ENCODE assay signal across 8 cellular contexts in genomic region chr11:74989269-74989655, GRCh38. TPM values are rescaled to one million over a fixed set of nuclear protein-coding genes. Genes with fewer than 3 reads are reported as not detected.
DNase-seq lines count a peak whose midpoint lies in the region; ATAC-seq and TF ChIP-seq lines count a peak whose summit lies in the region.

No MANE protein-coding gene starts in this region.

- no peak for TF ChIP-seq CTCF in astrocyte of the cerebellum (IDR thresholded peaks at IDR 0.05; ENCODE audit: low read depth, low read length, missing control alignments)
- no peak for TF ChIP-seq CTCF in lower leg skin (IDR thresholded peaks at IDR 0.05)
- TF ChIP-seq CTCF in upper lobe of right lung (IDR thresholded peaks at IDR 0.05) = no peak

- H3K4me1 ChIP-seq in HUES6 (ENCODE audit: control insufficient read depth, insufficient read depth, low read length) (peaks cover 7% of the 10 kb centered on the region; the same call in 1 of the 2 replicates), upper lobe of right lung (peaks cover 6% of the 10 kb centered on the region)

- H3K27me3 ChIP-seq in HUES6 (ENCODE audit: control insufficient read depth, insufficient read depth, low read length) = no peaks in the 10 kb centered on the region
- H3K27me3 ChIP-seq in upper lobe of right lung = no peaks in the 10 kb centered on the region

- whole genome bisulfite sequencing in lower leg skin, 2 donors = 3 to 7% methylated on average over 8 of the region's 8 CpGs

- in situ Hi-C loops in astrocyte of the cerebellum (cut with HindIII; ENCODE audit: low sequenced_read_pairs) = no loop called here

- intact Hi-C loops in lower leg skin (cut with DNase I; ENCODE audit: low total_unique reads) = no loop called here
- intact Hi-C loops in upper lobe of right lung (cut with DNase I) = no loop called here

- H3K4me3 ChIP-seq in HUES6 (ENCODE audit: low read depth, low read length) (peak overlapping the region; percentile 88), astrocyte of the cerebellum (ENCODE audit: low read depth, low read length) (peak overlapping the region; percentile 67), lower leg skin (ENCODE audit: low read depth, poor library complexity, severe bottlenecking) (peak overlapping the region; percentile 77), upper lobe of right lung (peak overlapping the region; percentile 92)

- H3K27ac ChIP-seq in HUES6 (ENCODE audit: low read depth, low read length) = 0 out of 2 replicates have a peak overlapping the region, but pooled peaks have one; percentile 12
- H3K27ac ChIP-seq in upper lobe of right lung = peak overlapping the region; percentile 78

- H3K36me3 ChIP-seq in HUES6 (ENCODE audit: control insufficient read depth, insufficient read depth, low read length) (peaks cover under 1% of the 10 kb centered on the region; the same call in 1 of the 2 replicates), upper lobe of right lung (peaks cover 2% of the 10 kb centered on the region)

- ATAC-seq in upper lobe of right lung (no peak), HG03565 (IDR thresholded peaks at IDR 0.05; ENCODE audit: unreplicated experiment) (no peak), HG02798 (IDR thresholded peaks at IDR 0.05; ENCODE audit: poor library complexity, unreplicated experiment) (no peak)

- peak; percentile 3 for DNase-seq in activated CD4-positive, alpha-beta T cell treated with anti-CD3 and anti-CD28 coated beads for 48 hours
- DNase-seq in activated CD4-positive, alpha-beta T cell treated with anti-CD3 and anti-CD28 coated beads for 4 hours = no peak
- DNase-seq in astrocyte of the cerebellum (ENCODE audit: low read depth) (no peak), lower leg skin (ENCODE audit: low spot score in 2 of 2) (no peak), upper lobe of right lung (no peak)

- H3K9me3 ChIP-seq in HUES6 (ENCODE audit: control insufficient read depth, insufficient read depth, low read depth, low read length) (no peaks in the 10 kb centered on the region), upper lobe of right lung (no peaks in the 10 kb centered on the region)

- TF ChIP-seq POLR2A in lower leg skin (IDR thresholded peaks at IDR 0.05) = no peak

- H3K9ac ChIP-seq in HUES6 (ENCODE audit: low read length) = peak overlapping the region; percentile 67

RNA-seq across cellular contexts. Expression of gene NEU3, which starts 0.5 kb away (rescaled TPM):
- total RNA-seq in lower leg skin (1 to 10 TPM; 4.3 to 7.4 (median 5.9) TPM), upper lobe of right lung (9.6 TPM)

RNA-seq across cellular contexts. Expression of gene SPCS2, which starts 40.2 kb away (rescaled TPM):
- total RNA-seq in lower leg skin (100 to 1,000 TPM in 1 of 4 donors, 10 to 100 TPM in 3; 19.2 to 117 (median 23.9) TPM), upper lobe of right lung (178 TPM)

RNA-seq across cellular contexts. Expression of gene XRRA1, which starts 40.4 kb away (rescaled TPM):
- total RNA-seq in lower leg skin (10 to 100 TPM in 3 of 4 donors, 1 to 10 TPM in 1; 7.0 to 17.4 (median 13.2) TPM), upper lobe of right lung (10.6 TPM)
